In the genomic region with DNA sequence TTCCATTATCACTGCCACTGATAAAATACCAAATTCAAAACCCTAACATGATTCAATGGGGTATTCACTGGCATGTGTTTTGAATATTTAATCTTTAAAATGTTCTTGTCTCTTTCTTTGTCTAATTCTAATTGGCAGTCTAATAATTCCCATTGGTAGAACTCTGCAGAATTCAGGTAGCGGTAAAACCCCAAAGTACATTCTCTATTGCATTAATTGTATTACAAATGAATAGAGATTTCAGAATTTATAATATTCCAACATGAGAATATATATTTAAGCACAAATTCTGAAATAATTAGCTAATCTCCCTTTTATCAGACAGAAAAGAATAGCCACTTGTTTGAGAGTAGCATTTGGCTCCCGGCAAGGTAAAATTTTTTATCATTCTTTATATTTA, we compare ENCODE assay signal across 39 cellular contexts. TPM values are rescaled to one million over a fixed set of nuclear protein-coding genes. Genes with fewer than 3 reads are reported as not detected.
"Had no signal": no experiment of that assay in that cellular context is flagged by ENCODE, and none has a peak within 500 bp of the region (broad histone marks: within the 10 kb centered on the region; RNA-seq: fewer than 3 reads in every experiment).

A gene with protein sequence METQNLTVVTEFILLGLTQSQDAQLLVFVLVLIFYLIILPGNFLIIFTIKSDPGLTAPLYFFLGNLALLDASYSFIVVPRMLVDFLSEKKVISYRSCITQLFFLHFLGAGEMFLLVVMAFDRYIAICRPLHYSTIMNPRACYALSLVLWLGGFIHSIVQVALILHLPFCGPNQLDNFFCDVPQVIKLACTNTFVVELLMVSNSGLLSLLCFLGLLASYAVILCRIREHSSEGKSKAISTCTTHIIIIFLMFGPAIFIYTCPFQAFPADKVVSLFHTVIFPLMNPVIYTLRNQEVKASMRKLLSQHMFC (plus strand): TSS at position 301 of the 400 bp plus-strand sequence. CDS start 4,916 bp downstream, outside the sequence.

- H3K36me3 ChIP-seq: adrenal gland, ascending aorta, brain microvascular endothelial cell, breast epithelium, cardiac muscle cell had no signal

- H3K27me3 ChIP-seq: adrenal gland, ascending aorta, body of pancreas, brain microvascular endothelial cell, breast epithelium, cardiac muscle cell had no signal

- H3K4me3 ChIP-seq: adrenal gland, ascending aorta, body of pancreas, breast epithelium, cardiac muscle cell had no signal

- H3K27ac ChIP-seq: adrenal gland, ascending aorta, body of pancreas, brain microvascular endothelial cell, breast epithelium, cardiac muscle cell had no signal

- DNase-seq: activated effector memory CD4-positive, alpha-beta T cell treated with anti-CD3 and anti-CD28 coated beads, Interleukin-2, amount 50 U/mL, for 16 hours; activated effector memory CD4-positive, alpha-beta T cell treated with Interleukin-2 at 50 U/mL for 16 hours; activated gamma-delta T cell; activated gamma-delta T cell treated with Interleukin-2 at 50 U/mL for 16 hours; activated naive CD4-positive, alpha-beta T cell; activated naive CD4-positive, alpha-beta T cell treated with anti-CD3 and anti-CD28 coated beads for 36 hours; activated naive CD4-positive, alpha-beta T cell treated with anti-CD3 and anti-CD28 coated beads, Interleukin-2, amount 10 ng/mL, durations not matched to agents 7 days and 5 days; activated naive CD4-positive, alpha-beta T cell treated with anti-CD3 and anti-CD28 coated beads, Interleukin-2, amount 50 U/mL, for 16 hours; activated naive CD4-positive, alpha-beta T cell treated with Interleukin-2 at 50 U/mL for 16 hours; activated naive CD8-positive, alpha-beta T cell treated with anti-CD3 and anti-CD28 coated beads for 36 hours; activated naive CD8-positive, alpha-beta T cell treated with anti-CD3 and anti-CD28 coated beads, Interleukin-2, amount 10 ng/mL, durations not matched to agents 7 days and 5 days; activated naive CD8-positive, alpha-beta T cell treated with anti-CD3 and anti-CD28 coated beads, Interleukin-2, amount 50 U/mL, for 24 hours; activated T-cell treated with anti-CD3 and anti-CD28 coated beads, Interleukin-2, amount 50 U/mL, for 24 hours; activated T-cell treated with anti-CD3 and anti-CD28 coated beads, Interleukin-2, amount 50 U/mL, for 4 hours; activated T-cell treated with anti-CD3 and anti-CD28 coated beads, Interleukin-2, amount 50 U/mL, for 48 hours; activated T-cell treated with anti-CD3 and anti-CD28 coated beads, Interleukin-2, amount 50 U/mL, for 72 hours; adrenal gland; amniotic stem cell; amygdala; anterior cingulate cortex; aorta; body of pancreas; brain microvascular endothelial cell; caudate nucleus; central memory CD4-positive, alpha-beta T cell; cerebellar nuclear complex had no signal

- H3K9me3 ChIP-seq: adrenal gland, ascending aorta, body of pancreas, breast epithelium had no signal

- ATAC-seq: activated naive CD4-positive, alpha-beta T cell treated with anti-CD3 and anti-CD28 coated beads, Interleukin-2, amount 50 U/mL, for 72 hours; activated naive CD8-positive, alpha-beta T cell treated with anti-CD3 and anti-CD28 coated beads, Interleukin-2, amount 50 U/mL, for 24 hours; activated T-cell treated with anti-CD3 and anti-CD28 coated beads, Interleukin-2, amount 50 U/mL, for 4 hours; activated T-cell treated with anti-CD3 and anti-CD28 coated beads, Interleukin-2, amount 50 U/mL, for 72 hours; activated T-helper 17 cell treated with anti-CD3 and anti-CD28 coated beads, Interleukin-2, amount 50 U/mL, for 72 hours; body of pancreas had no signal

- FAIRE-seq: astrocyte, bronchial epithelial cell had no signal

- H3K4me1 ChIP-seq: adrenal gland, ascending aorta, body of pancreas, breast epithelium had no signal

RNA-seq across cellular contexts. Expression of the gene that starts here (rescaled TPM):
- total RNA-seq: activated naive CD4-positive, alpha-beta T cell treated with anti-CD3 and anti-CD28 coated beads for 36 hours; activated naive CD4-positive, alpha-beta T cell treated with anti-CD3 and anti-CD28 coated beads, Interleukin-2, amount 50 U/mL, for 72 hours; activated naive CD8-positive, alpha-beta T cell treated with anti-CD3 and anti-CD28 coated beads for 36 hours; activated naive CD8-positive, alpha-beta T cell treated with anti-CD3 and anti-CD28 coated beads, Interleukin-2, amount 10 ng/mL, durations not matched to agents 7 days and 5 days; activated T-cell treated with anti-CD3 and anti-CD28 coated beads, Interleukin-2, amount 50 U/mL, for 4 hours; activated T-cell treated with anti-CD3 and anti-CD28 coated beads, Interleukin-2, amount 50 U/mL, for 72 hours; activated T-helper 1 cell treated with anti-CD3 and anti-CD28 coated beads, Interleukin-12 subunit alpha, Interleukin-12 subunit beta, Interleukin-2, Interleukin-4 antibody, amounts not matched to agents 30 ng/mL and 10 ng/mL and 1 ng/mL, durations not matched to agents 14 hours and 24 hours and 36 hours; activated T-helper 17 cell treated with anti-CD3 and anti-CD28 coated beads, Interleukin-2, amount 50 U/mL, for 72 hours; activated T-helper 2 cell treated with anti-CD3 and anti-CD28 coated beads, Interferon-gamma antibody, Interleukin-2, Interleukin-4, amounts not matched to agents 10 μg/mL and 5 μg/mL and 100 μg/mL, durations not matched to agents 14 hours and 24 hours and 36 hours; adrenal gland; aorta; ascending aorta; astrocyte; body of pancreas; breast epithelium; bronchial epithelial cell; cardiac muscle cell; cardiac septum; cerebellum; chondrocyte had no signal
- polyA plus RNA-seq: adipose tissue, adrenal gland, aorta, cardiac muscle cell had no signal
